In genomic region chr19:47541507-47541906, GRCh38 we compare ENCODE assay signal across 13 cellular contexts. TPM values are rescaled to one million over a fixed set of nuclear protein-coding genes. Genes with fewer than 3 reads are reported as not detected.
A peak's percentile ranks its signal among the peaks of the same experiment; 100 is the strongest.
DNase-seq lines count a peak whose midpoint lies in the region; ATAC-seq and TF ChIP-seq lines count a peak whose summit lies in the region.
"Had no signal": no experiment of that assay in that cellular context is flagged by ENCODE, and none has a peak within 500 bp of the region (broad histone marks: within the 10 kb centered on the region; RNA-seq: fewer than 3 reads in every experiment).

No MANE protein-coding gene starts in this region.

- H3K4me3 Mint-ChIP-seq in activated T-cell treated with anti-CD3 and anti-CD28 coated beads, Interleukin-2, amount 50 U/mL, for 4 hours = peak overlapping the region; percentile 31
- no peak overlapping the region for H3K4me3 Mint-ChIP-seq in stimulated activated memory B cell treated with anti-CD40 and anti-IgM and Interleukin-4, amounts not matched to agents 10 μg/mL and 1 μg/mL and 100 μg/mL, for 72 hours
- H3K4me3 Mint-ChIP-seq: neural crest cell had no signal

- peaks cover 20% of the 10 kb centered on the region for H3K4me1 Mint-ChIP-seq in activated T-cell treated with anti-CD3 and anti-CD28 coated beads, Interleukin-2, amount 50 U/mL, for 4 hours (ENCODE audit: low read depth)
- no peaks in the 10 kb centered on the region for H3K4me1 Mint-ChIP-seq in stimulated activated memory B cell treated with anti-CD40 and anti-IgM and Interleukin-4, amounts not matched to agents 10 μg/mL and 1 μg/mL and 100 μg/mL, for 72 hours
- H3K4me1 Mint-ChIP-seq: neural crest cell had no signal

- no peak for DNase-seq in activated T-cell treated with anti-CD3 and anti-CD28 coated beads, Interleukin-2, amount 50 U/mL, for 4 hours
- DNase-seq in activated T-cell treated with anti-CD3 and anti-CD28 coated beads, Interleukin-2, amount 50 U/mL, for 48 hours = no peak
- DNase-seq in T-helper 1 cell (peak in 4 of 5 donors; percentile 10 to 38 (median 18)), fibroblast of villous mesenchyme (ENCODE audit: low read depth) (peak; percentile 80), G401 (ENCODE audit: low spot score) (no peak), COLO829 (ENCODE audit: low spot score) (no peak), DMS53 treated with DMSO at 0.1 percent for 48 hours (lab: John Stamatoyannopoulos, UW; ENCODE audit: unreplicated experiment) (no peak)
- DNase-seq: KG1, SHP77 had no signal

- no peak overlapping the region for H3K27ac Mint-ChIP-seq in stimulated activated memory B cell treated with anti-CD40 and anti-IgM and Interleukin-4, amounts not matched to agents 10 μg/mL and 1 μg/mL and 100 μg/mL, for 72 hours

- H3K9me3 Mint-ChIP-seq in activated T-cell treated with anti-CD3 and anti-CD28 coated beads, Interleukin-2, amount 50 U/mL, for 4 hours = no peaks in the 10 kb centered on the region
- no peaks in the 10 kb centered on the region for H3K9me3 Mint-ChIP-seq in stimulated activated memory B cell treated with anti-CD40 and anti-IgM and Interleukin-4, amounts not matched to agents 10 μg/mL and 1 μg/mL and 100 μg/mL, for 72 hours
- H3K9me3 Mint-ChIP-seq: neural crest cell had no signal

- no peaks in the 10 kb centered on the region for H3K36me3 Mint-ChIP-seq in activated T-cell treated with anti-CD3 and anti-CD28 coated beads, Interleukin-2, amount 50 U/mL, for 4 hours (ENCODE audit: insufficient read depth)
- H3K36me3 Mint-ChIP-seq in stimulated activated memory B cell treated with anti-CD40 and anti-IgM and Interleukin-4, amounts not matched to agents 10 μg/mL and 1 μg/mL and 100 μg/mL, for 72 hours = no peaks in the 10 kb centered on the region

- TF ChIP-seq CTCF in fibroblast of villous mesenchyme (IDR thresholded peaks at IDR 0.05; ENCODE audit: insufficient read depth, low read depth, low read length) = no peak

- ATAC-seq in activated T-cell treated with anti-CD3 and anti-CD28 coated beads, Interleukin-2, amount 50 U/mL, for 4 hours = peak; percentile 86
- peak; percentile 65 for ATAC-seq in stimulated activated memory B cell treated with anti-CD40 and anti-IgM and Interleukin-4, amounts not matched to agents 10 μg/mL and 1 μg/mL and 100 μg/mL, for 72 hours

- in situ Hi-C loops in G401 (cut with HindIII; ENCODE audit: low sequenced_read_pairs) = no loop called here

- H3K27me3 Mint-ChIP-seq in activated T-cell treated with anti-CD3 and anti-CD28 coated beads, Interleukin-2, amount 50 U/mL, for 4 hours (ENCODE audit: low read depth) = peaks cover 15% of the 10 kb centered on the region
- H3K27me3 Mint-ChIP-seq in stimulated activated memory B cell treated with anti-CD40 and anti-IgM and Interleukin-4, amounts not matched to agents 10 μg/mL and 1 μg/mL and 100 μg/mL, for 72 hours = peaks cover 76% of the 10 kb centered on the region

- H3K4me3 ChIP-seq in fibroblast of villous mesenchyme (ENCODE audit: low read depth, low read length) = no peak overlapping the region
- H3K4me3 ChIP-seq: heart right ventricle had no signal

RNA-seq across cellular contexts. Expression of gene NAPA, which starts 26.6 kb away (rescaled TPM):
- 100 to 1,000 TPM in 2 of 3 donors, 10 to 100 TPM in 1; 94.5 to 106 (median 106) TPM for total RNA-seq in activated T-cell treated with anti-CD3 and anti-CD28 coated beads, Interleukin-2, amount 50 U/mL, for 4 hours
- total RNA-seq in fibroblast of villous mesenchyme = 72.5 and 82.8 TPM in 2 replicates
- total RNA-seq in G401 (2014; rRNA removed; shearing (Covaris generic)) = 54.7 and 75.9 TPM in 2 replicates

RNA-seq across cellular contexts. Expression of gene ZNF541, which starts 31.4 kb away (rescaled TPM):
- total RNA-seq in activated T-cell treated with anti-CD3 and anti-CD28 coated beads, Interleukin-2, amount 50 U/mL, for 4 hours = under 1 TPM; 0.11 to 0.22 (median 0.13) TPM
- total RNA-seq in fibroblast of villous mesenchyme = under 0.01 TPM in 2 replicates
- total RNA-seq in G401 (2014; rRNA removed; shearing (Covaris generic)) = not detected in 2 replicates
- total RNA-seq: NCI-H460, neural crest cell had no signal

RNA-seq across cellular contexts. Expression of gene KPTN, which starts 57.5 kb away (rescaled TPM):
- total RNA-seq in activated T-cell treated with anti-CD3 and anti-CD28 coated beads, Interleukin-2, amount 50 U/mL, for 4 hours = 10 to 100 TPM; 12.3 to 17.4 (median 14.9) TPM
- total RNA-seq in fibroblast of villous mesenchyme = 2.6 and 3.9 TPM in 2 replicates
- total RNA-seq in G401 (2014; rRNA removed; shearing (Covaris generic)) = 31.5 and 44.5 TPM in 2 replicates

Comparison
In these comparisons a context has a peak if more than half of its experiments do, and no peak if none do; other contexts are left out.
1. DNase-seq: peak in T-helper 1 cell (4 of 5) and fibroblast of villous mesenchyme (single experiment); none in activated T-cell treated with anti-CD3 and anti-CD28 coated beads, Interleukin-2, amount 50 U/mL, for 4 hours (single experiment), activated T-cell treated with anti-CD3 and anti-CD28 coated beads, Interleukin-2, amount 50 U/mL, for 48 hours (0 of 2), G401 (single experiment), COLO829 (single experiment) and DMS53 treated with DMSO at 0.1 percent for 48 hours (single experiment).